In the genomic region with DNA sequence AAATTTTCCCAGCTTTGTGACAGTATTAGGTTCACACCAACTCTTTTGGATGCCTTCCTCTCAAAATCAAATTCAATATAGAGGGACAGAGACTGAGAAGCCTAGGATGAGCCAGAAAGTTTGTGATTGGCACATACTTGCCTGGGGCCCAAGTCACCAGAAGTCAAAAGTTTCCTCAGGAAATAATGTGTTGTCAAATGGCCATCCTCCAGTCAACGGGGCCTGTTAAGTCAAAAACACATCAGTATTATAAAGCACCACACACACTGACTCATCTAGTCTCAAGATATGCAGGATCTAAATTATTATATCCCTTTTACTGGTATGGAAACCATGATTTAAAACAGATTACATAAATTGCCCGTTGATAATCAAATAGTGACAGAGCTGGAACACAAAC, we compare ENCODE assay signal across 20 cellular contexts.
DNase-seq lines count a peak whose midpoint lies in the region; ATAC-seq and TF ChIP-seq lines count a peak whose summit lies in the region.
"Had no signal": no experiment of that assay in that cellular context is flagged by ENCODE, and none has a peak within 500 bp of the region (broad histone marks: within the 10 kb centered on the region; RNA-seq: fewer than 3 reads in every experiment).

No MANE protein-coding gene starts in this region.

- H3F3A ChIP-seq in smooth muscle cell (ENCODE audit: low read depth), result no peaks in the 10 kb centered on the region

- TF ChIP-seq POLR2A in IMR-90 (IDR thresholded peaks at IDR 0.05; ENCODE audit: low read depth, low read length) (no peak), testis (IDR thresholded peaks at IDR 0.05) (no peak)

- no peak overlapping the region for H2BK5ac ChIP-seq in IMR-90 (ENCODE audit: low read depth, low read length, poor library complexity, severe bottlenecking)
- no peak overlapping the region for H2BK5ac ChIP-seq in H9 (ENCODE audit: insufficient read length, low read length)

- CTCF ChIA-PET in IMR-90 (lab: Yijun Ruan, JAX) (no interaction called here), MCF 10A (lab: Yijun Ruan, JAX) (no interaction called here)

- no peak overlapping the region for H3K9ac ChIP-seq in IMR-90 (ENCODE audit: low read depth, low read length)
- no peak overlapping the region for H3K9ac ChIP-seq in smooth muscle cell (ENCODE audit: low read depth)
- H3K9ac ChIP-seq in H9 (ENCODE audit: extremely low read depth, insufficient read length, low read length), result no peak overlapping the region
- H3K9ac ChIP-seq: BLaER1 treated with 17β-estradiol and CSF1 and Interleukin-3, amounts not matched to agents 10 nM and 100 nM; SK-N-SH had no signal

- H3K4me1 Mint-ChIP-seq in H9, result peaks cover 0 to 7% of the 10 kb centered on the region in 2 experiments; a peak in 2 of 4 replicates
- peaks cover 2% of the 10 kb centered on the region for H3K4me1 Mint-ChIP-seq in MCF 10A (ENCODE audit: insufficient read depth, unreplicated experiment)

- no peak for TF ChIP-seq CTCF in IMR-90 (conservative IDR thresholded peaks at IDR 0.05; ENCODE audit: low read depth, low read length)
- no peak for TF ChIP-seq CTCF in smooth muscle cell (IDR thresholded peaks at IDR 0.05; ENCODE audit: borderline replicate concordance, insufficient read depth, poor library complexity, severe bottlenecking)
- TF ChIP-seq CTCF in H9 (conservative IDR thresholded peaks at IDR 0.05), result no peak
- TF ChIP-seq CTCF in testis (IDR thresholded peaks at IDR 0.05), result no peak
- TF ChIP-seq CTCF in MCF 10A (IDR thresholded peaks at IDR 0.05; ENCODE audit: unreplicated experiment), result no peak

- intact Hi-C loops in IMR-90 (cut with micrococcal nuclease), result no loop called here
- intact Hi-C loops in testis (cut with DNase I; ENCODE audit: low total_unique reads), result no loop called here
- intact Hi-C loops in MCF 10A (cut with micrococcal nuclease), result no loop called here

- H3K9me1 ChIP-seq in IMR-90 (ENCODE audit: insufficient read depth, low read length), result no peaks in the 10 kb centered on the region

- H4K5ac ChIP-seq in IMR-90 (ENCODE audit: low read depth, low read length) (no peak overlapping the region), H9 (ENCODE audit: insufficient read length, low read depth, low read length) (no peak overlapping the region)

- H3K4me2 ChIP-seq in IMR-90 (ENCODE audit: low read depth, low read length) (no peak overlapping the region), smooth muscle cell (no peak overlapping the region), H9 (ENCODE audit: insufficient read depth, insufficient read length, low read length) (no peak overlapping the region)
- H3K4me2 ChIP-seq: BLaER1 treated with 17β-estradiol and CSF1 and Interleukin-3, amounts not matched to agents 10 nM and 100 nM; SK-N-SH had no signal

- TF ChIP-seq RAD21 in IMR-90 (IDR thresholded peaks at IDR 0.05; ENCODE audit: low read length), result no peak

- H4K20me1 ChIP-seq in IMR-90 (ENCODE audit: insufficient read depth, low read length) (no peaks in the 10 kb centered on the region), smooth muscle cell (ENCODE audit: low read depth) (no peaks in the 10 kb centered on the region), H9 (ENCODE audit: control insufficient read depth, insufficient read depth, insufficient read length) (no peaks in the 10 kb centered on the region)
- H4K20me1 ChIP-seq: BLaER1 treated with 17β-estradiol and CSF1 and Interleukin-3, amounts not matched to agents 10 nM and 100 nM had no signal

- H2AK9ac ChIP-seq in IMR-90 (replicated peaks; ENCODE audit: low read depth, low read length, poor library complexity), result no peak overlapping the region

- POLR2A ChIA-PET in IMR-90 (lab: Charles Lee; ENCODE audit: unreplicated experiment) (no interaction called here), MCF 10A (lab: Yijun Ruan, JAX) (no interaction called here)

- peaks cover 13 to 31% of the 10 kb centered on the region in 2 experiments for H3K9me3 Mint-ChIP-seq in H9
- peaks cover 32% of the 10 kb centered on the region for H3K9me3 Mint-ChIP-seq in MCF 10A (ENCODE audit: unreplicated experiment)

- no TSS peak for BruUV-seq in IMR-90 (replicated peaks; lab: Mats Ljungman, UMichigan)
- BruUV-seq in MCF 10A (replicated peaks; lab: Mats Ljungman, UMichigan), result no TSS peak

- H2AK5ac ChIP-seq in IMR-90 (ENCODE audit: low read depth, low read length) (no peak overlapping the region), H9 (ENCODE audit: insufficient read length, low read length) (no peak overlapping the region)

- H3K56ac ChIP-seq in IMR-90 (ENCODE audit: extremely low read depth, insufficient read depth, low read length) (no peak overlapping the region), H9 (ENCODE audit: insufficient read length, low read depth, low read length) (no peak overlapping the region)

- no peak overlapping the region for H3K4me3 ChIP-seq in IMR-90 (ENCODE audit: insufficient read depth, low read depth, low read length)
- no peak overlapping the region for H3K4me3 ChIP-seq in smooth muscle cell
- H3K4me3 ChIP-seq in testis, result no peak overlapping the region
- H3K4me3 ChIP-seq: BLaER1 treated with 17β-estradiol and CSF1 and Interleukin-3, amounts not matched to agents 10 nM and 100 nM had no signal

- dilution Hi-C loops in IMR-90 (cut with HindIII; ENCODE audit: low sequenced_read_pairs, unreplicated experiment), result no loop called here

- peaks cover 17 to 30% (median 22%) of the 10 kb centered on the region in 3 experiments for H3K36me3 Mint-ChIP-seq in H9 (ENCODE audit: insufficient read depth in 1 of 3, low read depth in 3 of 3)
- H3K36me3 Mint-ChIP-seq in MCF 10A (ENCODE audit: insufficient read depth, unreplicated experiment), result no peaks in the 10 kb centered on the region
- H3K36me3 Mint-ChIP-seq: CD8-positive, alpha-beta T cell had no signal

- no peaks in the 10 kb centered on the region for H3K79me2 ChIP-seq in smooth muscle cell (ENCODE audit: low read depth)
- no peaks in the 10 kb centered on the region for H3K79me2 ChIP-seq in H9 (ENCODE audit: insufficient read depth, low read length)

- H3K36me3 ChIP-seq in IMR-90 (ENCODE audit: control insufficient read depth, insufficient read depth, low read length) (no peaks in the 10 kb centered on the region), smooth muscle cell (ENCODE audit: low read depth) (no peaks in the 10 kb centered on the region), testis (ENCODE audit: low read depth, missing control alignments) (no peaks in the 10 kb centered on the region)

- DNase-seq in IMR-90, result peak; percentile 14
- peak; percentile 13 for DNase-seq in amniotic epithelial cell (ENCODE audit: low read depth)
- peak; percentile 16 for DNase-seq in fibroblast of peridontal ligament (ENCODE audit: extremely low read depth)
- no peak for DNase-seq in smooth muscle cell (lab: John Stamatoyannopoulos, UW; ENCODE audit: unreplicated experiment)
- DNase-seq in H9, result no peak
- no peak for DNase-seq in testis
- DNase-seq in islet precursor cell, result no peak
- DNase-seq in MCF 10A (ENCODE audit: unreplicated experiment), result no peak
- DNase-seq: CD8-positive, alpha-beta T cell; NCI-H1105 treated with DMSO at 0.1 percent for 48 hours; NCI-H1694; NCI-H2081 treated with DMSO at 0.1 percent for 48 hours; NCI-H510A; NCI-H748 treated with DMSO at 0.1 percent for 48 hours; NK-92 treated with Interleukin-12 subunit alpha and Interleukin-12 subunit beta, amount 100 ng/mL, for 24 hours; RPMI8226; SHP77 treated with DMSO at 0.1 percent for 48 hours; SK-N-SH had no signal

- H2BK12ac ChIP-seq in H9 (ENCODE audit: insufficient read length, low read depth, low read length), result no peak overlapping the region

- H3K27ac Mint-ChIP-seq in H9 (no peak overlapping the region), MCF 10A (ENCODE audit: low read depth, unreplicated experiment) (no peak overlapping the region)
- H3K27ac Mint-ChIP-seq: CD8-positive, alpha-beta T cell had no signal

- H3K27ac ChIP-seq in IMR-90 (ENCODE audit: insufficient read depth, low read length) (no peak overlapping the region), smooth muscle cell (ENCODE audit: low read depth) (no peak overlapping the region), H9 (ENCODE audit: insufficient read length, low read depth, low read length) (no peak overlapping the region), testis (no peak overlapping the region)
- H3K27ac ChIP-seq: BLaER1 treated with 17β-estradiol and CSF1 and Interleukin-3, amounts not matched to agents 10 nM and 100 nM; HL-60 had no signal

- H3T11ph ChIP-seq in H9 (ENCODE audit: low read length), result no peak overlapping the region

- no peaks in the 10 kb centered on the region for H3K27me3 ChIP-seq in IMR-90 (ENCODE audit: control insufficient read depth, insufficient read depth, low read length)
- no peaks in the 10 kb centered on the region for H3K27me3 ChIP-seq in smooth muscle cell (ENCODE audit: low read depth)
- H3K27me3 ChIP-seq in H9 (ENCODE audit: insufficient read depth, low read length), result no peaks in the 10 kb centered on the region
- H3K27me3 ChIP-seq in testis, result no peaks in the 10 kb centered on the region
- H3K27me3 ChIP-seq: BLaER1 treated with 17β-estradiol and CSF1 and Interleukin-3, amounts not matched to agents 10 nM and 100 nM had no signal

- H4K8ac ChIP-seq in IMR-90 (ENCODE audit: low read depth in 2 of 2, low read length in 2 of 2) (no peak overlapping the region), H9 (replicated peaks; ENCODE audit: insufficient read length, low read depth, low read length) (no peak overlapping the region)

- WGBS in IMR-90 (ENCODE audit: extremely low coverage in 2 of 2, insufficient read length in 1 of 2), 2 experiments, result no CpG with 5 or more reads among the region's 2 CpGs
- WGBS in smooth muscle cell (ENCODE audit: low lambda C conversion rate), result 26% methylated on average over 2 of the region's 2 CpGs
- WGBS in H9 (ENCODE audit: extremely low coverage, insufficient read length, low lambda C conversion rate), result no CpG with 5 or more reads among the region's 2 CpGs
- WGBS in testis, 2 donors, result 74 to 78% methylated on average over 2 of the region's 2 CpGs

- H3K18ac ChIP-seq in IMR-90 (ENCODE audit: low read depth, low read length), result no peak overlapping the region
- no peak overlapping the region for H3K18ac ChIP-seq in H9 (ENCODE audit: insufficient read length, low read depth, low read length)

- H3K23ac ChIP-seq in IMR-90 (ENCODE audit: low read depth, low read length), result no peak overlapping the region
- no peak overlapping the region for H3K23ac ChIP-seq in H9 (ENCODE audit: insufficient read length, low read depth, low read length)

- H2BK15ac ChIP-seq in IMR-90 (ENCODE audit: low read depth, low read length) (no peak overlapping the region), H9 (ENCODE audit: low read depth, low read length) (no peak overlapping the region)

- no peak overlapping the region for H4K91ac ChIP-seq in IMR-90 (ENCODE audit: insufficient read depth, low read depth, low read length)
- no peak overlapping the region for H4K91ac ChIP-seq in H9 (ENCODE audit: insufficient read length, low read depth, low read length)

- H3K9me3 ChIP-seq in IMR-90 (ENCODE audit: control insufficient read depth, insufficient read depth, low read length), result no peaks in the 10 kb centered on the region; the same call in 1 of the 2 replicates
- no peaks in the 10 kb centered on the region for H3K9me3 ChIP-seq in smooth muscle cell (replicated peaks; ENCODE audit: low read depth)
- no peaks in the 10 kb centered on the region for H3K9me3 ChIP-seq in H9 (ENCODE audit: control insufficient read depth, low read depth, low read length)
- no peaks in the 10 kb centered on the region for H3K9me3 ChIP-seq in testis
- H3K9me3 ChIP-seq: SK-N-SH had no signal

- 0 out of 2 replicates have a peak, but pooled peaks cover 1% of the 10 kb centered on the region for H3K4me1 ChIP-seq in IMR-90 (ENCODE audit: control insufficient read depth, insufficient read depth, low read length)
- no peaks in the 10 kb centered on the region for H3K4me1 ChIP-seq in smooth muscle cell (ENCODE audit: low read depth)
- no peaks in the 10 kb centered on the region for H3K4me1 ChIP-seq in H9 (ENCODE audit: insufficient read depth, low read length)
- H3K4me1 ChIP-seq in testis, result no peaks in the 10 kb centered on the region
- H3K4me1 ChIP-seq: BLaER1 treated with 17β-estradiol and CSF1 and Interleukin-3, amounts not matched to agents 10 nM and 100 nM had no signal

- no peak overlapping the region for H2BK120ac ChIP-seq in IMR-90 (ENCODE audit: low read depth, low read length)
- no peak overlapping the region for H2BK120ac ChIP-seq in H9 (ENCODE audit: low read depth, low read length, poor library complexity, severe bottlenecking)

- H3K27me3 Mint-ChIP-seq in H9 (ENCODE audit: low read depth) (peaks cover 1% of the 10 kb centered on the region; the same call in 1 of the 2 replicates), MCF 10A (ENCODE audit: insufficient read depth, unreplicated experiment) (no peaks in the 10 kb centered on the region)

- no peaks in the 10 kb centered on the region for H3K23me2 ChIP-seq in H9 (ENCODE audit: insufficient read length, low read depth, low read length, poor library complexity, severe bottlenecking)

- H3K4ac ChIP-seq in IMR-90 (ENCODE audit: low read depth, low read length) (no peak overlapping the region), H9 (ENCODE audit: low read depth, low read length) (no peak overlapping the region)

- H3K14ac ChIP-seq in IMR-90 (replicated peaks; ENCODE audit: low read depth, low read length), result no peak overlapping the region
- no peak overlapping the region for H3K14ac ChIP-seq in H9 (ENCODE audit: insufficient read depth, low read length)

- H3K79me1 ChIP-seq in IMR-90 (ENCODE audit: low read depth in 1 of 2, low read length in 2 of 2), result no peaks in the 10 kb centered on the region
- H3K79me1 ChIP-seq in H9 (ENCODE audit: insufficient read depth, low read depth, low read length, poor library complexity, severe bottlenecking), result no peaks in the 10 kb centered on the region

- H2BK20ac ChIP-seq in IMR-90 (ENCODE audit: low read depth, low read length), result no peak overlapping the region
- H2BK20ac ChIP-seq in H9 (ENCODE audit: low read depth, low read length, poor library complexity, severe bottlenecking), result no peak overlapping the region

- ATAC-seq in IMR-90 (ENCODE audit: low read depth), result no peak
- ATAC-seq: CD8-positive, alpha-beta T cell had no signal

- no peak overlapping the region for H3K4me3 Mint-ChIP-seq in H9
- H3K4me3 Mint-ChIP-seq in MCF 10A (ENCODE audit: unreplicated experiment), result no peak overlapping the region
- H3K4me3 Mint-ChIP-seq: CD8-positive, alpha-beta T cell had no signal

- H2AFZ ChIP-seq in IMR-90 (replicated peaks; ENCODE audit: low read length, poor library complexity) (no peak overlapping the region), smooth muscle cell (ENCODE audit: low read depth) (peak overlapping the region; percentile 10), H9 (ENCODE audit: low read length) (no peak overlapping the region)

- in situ Hi-C loops in IMR-90 (cut with MboI; ENCODE audit: low sequenced_read_pairs), result no loop called here

Comparison
In these comparisons a context has a peak if more than half of its experiments do, and no peak if none do; other contexts are left out.
1. DNase-seq: peak in IMR-90 (single experiment), amniotic epithelial cell (single experiment) and fibroblast of peridontal ligament (single experiment); none in smooth muscle cell (single experiment), H9 (single experiment), testis (single experiment), islet precursor cell (single experiment) and MCF 10A (single experiment).